ENCODE assay signal across 29 cellular contexts in genomic region chr20:2023151-2023550, GRCh38. TPM values are rescaled to one million over a fixed set of nuclear protein-coding genes. Genes with fewer than 3 reads are reported as not detected.
"Had no signal": no experiment of that assay in that cellular context is flagged by ENCODE, and none has a peak within 500 bp of the region (broad histone marks: within the 10 kb centered on the region; RNA-seq: fewer than 3 reads in every experiment).

No MANE protein-coding gene starts in this region.

- ATAC-seq: effector memory CD8-positive, alpha-beta T cell; gastrocnemius medialis; left colon; mucosa of descending colon; right cardiac atrium; stimulated activated naive CD8-positive, alpha-beta T cell treated with anti-CD3 and anti-CD28 coated beads, Interleukin-15, Interleukin-2, amounts not matched to agents 100 U/mL and 50 U/mL, for 24 hours; upper lobe of right lung had no signal

- H3K9ac ChIP-seq: parathyroid adenoma had no signal

- H2AFZ ChIP-seq: parathyroid adenoma had no signal

- H3K27ac ChIP-seq: colonic mucosa, dorsolateral prefrontal cortex, esophagus squamous epithelium, gastrocnemius medialis, parathyroid adenoma, thyroid gland, upper lobe of right lung had no signal

- H3K27me3 ChIP-seq: colonic mucosa, thyroid gland had no signal

- H3K9me3 ChIP-seq: colonic mucosa, gastrocnemius medialis, thyroid gland, upper lobe of right lung had no signal

- H3K79me2 ChIP-seq: parathyroid adenoma had no signal

- H3K4me3 ChIP-seq: colonic mucosa, dorsolateral prefrontal cortex, esophagus squamous epithelium, gastrocnemius medialis, mucosa of descending colon, thyroid gland, upper lobe of right lung had no signal

- H3K4me1 ChIP-seq: colonic mucosa, esophagus squamous epithelium, gastrocnemius medialis, parathyroid adenoma, thyroid gland, upper lobe of right lung had no signal

- DNase-seq: activated CD4-positive, alpha-beta T cell treated with anti-CD3 and anti-CD28 coated beads for 4 hours; activated CD4-positive, alpha-beta T cell treated with anti-CD3 and anti-CD28 coated beads, Interleukin-2, amount 50 U/mL, for 48 hours; activated CD4-positive, CD25-positive, alpha-beta regulatory T cell; activated naive CD4-positive, alpha-beta T cell treated with Interleukin-2 at 50 U/mL for 16 hours; activated naive CD8-positive, alpha-beta T cell treated with anti-CD3 and anti-CD28 coated beads for 36 hours; activated T-cell treated with anti-CD3 and anti-CD28 coated beads, Interleukin-2, amount 50 U/mL, for 48 hours; colonic mucosa; dorsolateral prefrontal cortex; effector memory CD8-positive, alpha-beta T cell; esophagus squamous epithelium; gastrocnemius medialis; head of caudate nucleus; left colon; mesenchymal stem cell; mucosa of descending colon; nucleus accumbens; right cardiac atrium; stimulated activated CD4-positive, alpha-beta T cell treated with anti-CD3 and anti-CD28 coated beads, Interleukin-12 subunit alpha, Interleukin-12 subunit beta, amount 100 ng/mL, for 4 hours; stimulated activated CD4-positive, alpha-beta T cell treated with anti-CD3 and anti-CD28 coated beads, Interleukin-4, amount 100 ng/mL, for 4 hours; stimulated activated naive CD8-positive, alpha-beta T cell treated with anti-CD3 and anti-CD28 coated beads, Interleukin-15, Interleukin-2, amounts not matched to agents 100 U/mL and 50 U/mL, for 24 hours; substantia nigra; thyroid gland; upper lobe of right lung had no signal

- H3K36me3 ChIP-seq: colonic mucosa, esophagus squamous epithelium, gastrocnemius medialis, thyroid gland, upper lobe of right lung had no signal

RNA-seq across cellular contexts. Expression of gene PDYN, which starts 29.3 kb away (rescaled TPM):
- total RNA-seq: activated naive CD8-positive, alpha-beta T cell treated with anti-CD3 and anti-CD28 coated beads for 36 hours; astrocyte; colonic mucosa; esophagus squamous epithelium; gastrocnemius medialis; left colon; lower leg skin; mucosa of descending colon; pulmonary artery endothelial cell; right cardiac atrium; skeletal muscle tissue; thyroid gland; upper lobe of right lung had no signal
- polyA plus RNA-seq: keratinocyte, right cardiac atrium had no signal
